ENCODE assay signal across 1 cellular context in genomic region chr1:65254320-65255087, GRCh38.
A peak's percentile ranks its signal among the peaks of the same experiment; 100 is the strongest.
TF ChIP-seq lines count a peak whose summit lies in the region.

No MANE protein-coding gene starts in this region.

TF ChIP-seq in WTC11, 78 proteins besides CTCF, POLR2A, EP300 and RAD21 (continued from another document):
- TF ChIP-seq ZNF281 (CRISPR knock-in tag; IDR thresholded peaks at IDR 0.05) (no peak), RORB (CRISPR knock-in tag; IDR thresholded peaks at IDR 0.05) (no peak), EMX1 (CRISPR knock-in tag; IDR thresholded peaks at IDR 0.05) (no peak), STAT6 (CRISPR knock-in tag; conservative IDR thresholded peaks at IDR 0.05; ENCODE audit: low read depth) (no peak), NR3C1 (CRISPR knock-in tag; conservative IDR thresholded peaks at IDR 0.05; ENCODE audit: low read depth) (no peak), NFATC4 (CRISPR knock-in tag; IDR thresholded peaks at IDR 0.05) (no peak), ZNF121 (CRISPR knock-in tag; IDR thresholded peaks at IDR 0.05) (no peak), E2F1 (CRISPR knock-in tag; IDR thresholded peaks at IDR 0.05) (0 out of 2 replicates have a peak, but pooled peaks have one; percentile 50), NFE2L1 (CRISPR knock-in tag; IDR thresholded peaks at IDR 0.05) (no peak; the same call in none of the 2 replicates), SMAD4 (CRISPR knock-in tag; IDR thresholded peaks at IDR 0.05) (no peak), ATF1 (CRISPR knock-in tag; IDR thresholded peaks at IDR 0.05) (no peak), IRF1 (CRISPR knock-in tag; IDR thresholded peaks at IDR 0.05) (no peak), ZNF423 (CRISPR knock-in tag; IDR thresholded peaks at IDR 0.05) (no peak), PREB (CRISPR knock-in tag; IDR thresholded peaks at IDR 0.05; ENCODE audit: borderline replicate concordance) (no peak), HMGXB4 (CRISPR knock-in tag; IDR thresholded peaks at IDR 0.05) (peak; percentile 79), ETV6 (CRISPR knock-in tag; IDR thresholded peaks at IDR 0.05) (no peak), ELF4 (CRISPR knock-in tag; IDR thresholded peaks at IDR 0.05; ENCODE audit: low read depth) (no peak), SMAD3 (CRISPR knock-in tag; IDR thresholded peaks at IDR 0.05; ENCODE audit: borderline replicate concordance) (no peak), ZNF532 (CRISPR knock-in tag; IDR thresholded peaks at IDR 0.05; ENCODE audit: borderline replicate concordance) (no peak), NFYB (CRISPR knock-in tag; conservative IDR thresholded peaks at IDR 0.05; ENCODE audit: low read depth) (peak; percentile 29; the same call in 1 of the 2 replicates), ESRRA (CRISPR knock-in tag; IDR thresholded peaks at IDR 0.05; ENCODE audit: borderline replicate concordance) (no peak), RELA (CRISPR knock-in tag; IDR thresholded peaks at IDR 0.05; ENCODE audit: borderline replicate concordance) (no peak; the same call in 1 of the 2 replicates)
